Comparison of ENCODE assay signal across 8 cellular contexts in genomic region chr6:167699141-167700036, GRCh38.
DNase-seq lines count a peak whose midpoint lies in the region; ATAC-seq and TF ChIP-seq lines count a peak whose summit lies in the region.

No MANE protein-coding gene starts in this region.

- peak in 2 of 3 donors; percentile 56 to 76 for DNase-seq in Peyer's patch
- peak; percentile 62 for DNase-seq in activated naive CD8-positive, alpha-beta T cell treated with anti-CD3 and anti-CD28 coated beads, Interleukin-2, amount 50 U/mL, for 24 hours
- DNase-seq in left lung, result peak; percentile 76 to 88
- peak; percentile 12 to 45 (median 25) for DNase-seq in stimulated activated CD4-positive, alpha-beta T cell treated with anti-CD3 and anti-CD28 coated beads, TNF-alpha, amount 100 ng/mL, for 48 hours (ENCODE audit: low read depth in 3 of 3)
- DNase-seq in NCI-H345 (lab: John Stamatoyannopoulos, UW), result no peak
- DNase-seq in effector CD4-positive, alpha-beta T cell, result no peak

- H3K4me1 Mint-ChIP-seq in activated naive CD8-positive, alpha-beta T cell treated with anti-CD3 and anti-CD28 coated beads, Interleukin-2, amount 50 U/mL, for 24 hours, result peaks cover 18% of the 10 kb centered on the region

- peaks cover 23% of the 10 kb centered on the region for H3K27me3 Mint-ChIP-seq in activated naive CD8-positive, alpha-beta T cell treated with anti-CD3 and anti-CD28 coated beads, Interleukin-2, amount 50 U/mL, for 24 hours

- H3K9me3 Mint-ChIP-seq in activated naive CD8-positive, alpha-beta T cell treated with anti-CD3 and anti-CD28 coated beads, Interleukin-2, amount 50 U/mL, for 24 hours, result no peaks in the 10 kb centered on the region

- H3K36me3 ChIP-seq in Peyer's patch, result no peaks in the 10 kb centered on the region
- H3K36me3 ChIP-seq in left lung, result no peaks in the 10 kb centered on the region

- TF ChIP-seq CTCF in Peyer's patch (IDR thresholded peaks at IDR 0.05) (no peak), left lung (IDR thresholded peaks at IDR 0.05) (no peak)

- H3K27me3 ChIP-seq in Peyer's patch (no peaks in the 10 kb centered on the region), left lung (no peaks in the 10 kb centered on the region)

- H3K4me1 ChIP-seq in Peyer's patch (peaks cover 0 to 10% (median 0%) of the 10 kb centered on the region in 4 donors), left lung (peaks cover 10 to 20% of the 10 kb centered on the region in 2 donors)

- ATAC-seq in GM18508 (IDR thresholded peaks at IDR 0.05; ENCODE audit: insufficient read depth, unreplicated experiment), result peak; percentile 89
- ATAC-seq in HG02870 (IDR thresholded peaks at IDR 0.05; ENCODE audit: unreplicated experiment), result peak; percentile 82
- peak; percentile 86 for ATAC-seq in activated naive CD8-positive, alpha-beta T cell treated with anti-CD3 and anti-CD28 coated beads, Interleukin-2, amount 50 U/mL, for 24 hours
- ATAC-seq in left lung, result peak; percentile 92

- H3K9me3 ChIP-seq in Peyer's patch (no peaks in the 10 kb centered on the region), left lung (no peaks in the 10 kb centered on the region)

- peak overlapping the region in 3 of 4 donors; percentile 32 to 59 (median 45) for H3K27ac ChIP-seq in Peyer's patch
- peak overlapping the region; percentile 79 to 81 for H3K27ac ChIP-seq in left lung

- H3K36me3 Mint-ChIP-seq in activated naive CD8-positive, alpha-beta T cell treated with anti-CD3 and anti-CD28 coated beads, Interleukin-2, amount 50 U/mL, for 24 hours (ENCODE audit: low read depth), result no peaks in the 10 kb centered on the region

- H3K4me3 Mint-ChIP-seq in activated naive CD8-positive, alpha-beta T cell treated with anti-CD3 and anti-CD28 coated beads, Interleukin-2, amount 50 U/mL, for 24 hours, result peak overlapping the region; percentile 38

- H3K4me3 ChIP-seq in Peyer's patch (peak overlapping the region in 1 of 4 donors; percentile 16), left lung (no peak overlapping the region)

- peak overlapping the region; percentile 72 for H3K27ac Mint-ChIP-seq in activated naive CD8-positive, alpha-beta T cell treated with anti-CD3 and anti-CD28 coated beads, Interleukin-2, amount 50 U/mL, for 24 hours

- TF ChIP-seq POLR2A in Peyer's patch (IDR thresholded peaks at IDR 0.05), result no peak

- intact Hi-C loops in left lung (cut with DNase I), result no loop called here

Comparison
In these comparisons a context has a peak if more than half of its experiments do, and no peak if none do; other contexts are left out.
1. DNase-seq: peak in Peyer's patch (2 of 3), activated naive CD8-positive, alpha-beta T cell treated with anti-CD3 and anti-CD28 coated beads, Interleukin-2, amount 50 U/mL, for 24 hours (single experiment), left lung (2 of 2) and stimulated activated CD4-positive, alpha-beta T cell treated with anti-CD3 and anti-CD28 coated beads, TNF-alpha, amount 100 ng/mL, for 48 hours (3 of 3); none in NCI-H345 (single experiment) and effector CD4-positive, alpha-beta T cell (single experiment).
2. Peak in every context shown above with its lines, with median percentiles within 50 percentile points of each other: ATAC-seq.